Comparison of ENCODE assay signal across 8 cellular contexts in genomic region chrX:154478728-154479622, GRCh38. TPM values are rescaled to one million over a fixed set of nuclear protein-coding genes. Genes with fewer than 3 reads are reported as not detected.
A peak's percentile ranks its signal among the peaks of the same experiment; 100 is the strongest.
DNase-seq lines count a peak whose midpoint lies in the region; ATAC-seq and TF ChIP-seq lines count a peak whose summit lies in the region.

A gene with protein sequence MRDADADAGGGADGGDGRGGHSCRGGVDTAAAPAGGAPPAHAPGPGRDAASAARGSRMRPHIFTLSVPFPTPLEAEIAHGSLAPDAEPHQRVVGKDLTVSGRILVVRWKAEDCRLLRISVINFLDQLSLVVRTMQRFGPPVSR (minus strand): TSS chrX:154479281. CDS start chrX:154478915, 366 bp downstream.

- peak within 1 kb of the TSS; percentile 62 for H3K4me3 ChIP-seq in HUES6 (ENCODE audit: low read depth, low read length)
- H3K4me3 ChIP-seq in OCI-LY1 (ENCODE audit: low read depth, low read length, poor library complexity, severe bottlenecking): peak within 1 kb of the TSS; percentile 76

- peak within 1 kb of the TSS; percentile 86 for H3K4me2 ChIP-seq in OCI-LY1 (ENCODE audit: low read length)

- H3K36me3 ChIP-seq in HUES6 (ENCODE audit: control insufficient read depth, insufficient read depth, low read length) (peaks cover 4% of the 10 kb centered on the region), OCI-LY1 (ENCODE audit: insufficient read depth, low read length) (peaks cover 8% of the 10 kb centered on the region; the same call in 1 of the 2 replicates)

- no peaks in the 10 kb centered on the region for H3K27me3 ChIP-seq in HUES6 (ENCODE audit: control insufficient read depth, insufficient read depth, low read length)
- no peaks in the 10 kb centered on the region for H3K27me3 ChIP-seq in OCI-LY1 (ENCODE audit: insufficient read depth, low read length)

- no peaks in the 10 kb centered on the region for H3F3A ChIP-seq in OCI-LY1 (ENCODE audit: insufficient read depth, low read length)

- DNase-seq in Caki2 (ENCODE audit: low read depth): peak; percentile 88
- DNase-seq in activated T-cell treated with anti-CD3 and anti-CD28 coated beads for 1 hour (ENCODE audit: low read depth): peak; percentile 93
- peak; percentile 72 for DNase-seq in epidermal melanocyte (ENCODE audit: insufficient read length, low spot score)
- DNase-seq in mucosa of gallbladder (ENCODE audit: low spot score): peak; percentile 94
- DNase-seq in stimulated activated CD8-positive, alpha-beta memory T cell treated with anti-CD3 and anti-CD28 coated beads, Interleukin-4, amount 100 ng/mL, for 24 hours (ENCODE audit: low read depth): peak; percentile 88

- H3K9ac ChIP-seq in HUES6 (ENCODE audit: low read length) (peak within 1 kb of the TSS; percentile 88), OCI-LY1 (ENCODE audit: low read length) (peak within 1 kb of the TSS; percentile 72)

- H3K9me3 ChIP-seq in HUES6 (ENCODE audit: control insufficient read depth, insufficient read depth, low read depth, low read length) (peaks cover 11% of the 10 kb centered on the region; the same call in 1 of the 2 replicates), OCI-LY1 (ENCODE audit: low read length) (no peaks in the 10 kb centered on the region)

- H3K4me1 ChIP-seq in HUES6 (ENCODE audit: control insufficient read depth, insufficient read depth, low read length) (peaks cover 13% of the 10 kb centered on the region; the same call in 1 of the 2 replicates), OCI-LY1 (ENCODE audit: insufficient read depth, low read length, severe bottlenecking) (peaks cover 43% of the 10 kb centered on the region)

- in situ Hi-C loops in Caki2 (cut with HindIII; ENCODE audit: low pct_unique_long_range_greater_than_20kb, low sequenced_read_pairs): no loop called here

- H3K79me2 ChIP-seq in OCI-LY1 (ENCODE audit: insufficient read depth, low read length): no peaks in the 10 kb centered on the region

- H3K9me2 ChIP-seq in OCI-LY1 (ENCODE audit: low read depth, low read length): no peaks in the 10 kb centered on the region

- ATAC-seq in GM21423 (IDR thresholded peaks at IDR 0.05; ENCODE audit: unreplicated experiment): peak; percentile 88

- no peaks in the 10 kb centered on the region for H4K20me1 ChIP-seq in OCI-LY1 (ENCODE audit: insufficient read depth, low read length)

- no peak for TF ChIP-seq CTCF in OCI-LY1 (IDR thresholded peaks at IDR 0.05; ENCODE audit: low read length)

- H2AFZ ChIP-seq in OCI-LY1 (ENCODE audit: low read length): no peak within 1 kb of the TSS

- H3K27ac ChIP-seq in HUES6 (ENCODE audit: low read depth, low read length) (peak within 1 kb of the TSS; percentile 91), OCI-LY1 (ENCODE audit: low read depth, low read length, poor library complexity, severe bottlenecking) (peak within 1 kb of the TSS; percentile 87)

RNA-seq across cellular contexts. Expression of the gene that starts here (rescaled TPM):
- total RNA-seq in Caki2 (2014; rRNA removed; shearing (Covaris generic); ENCODE audit: low replicate concordance): 32.3 and 71.1 TPM in 2 replicates
- total RNA-seq in mucosa of gallbladder: 26.3 TPM

Comparison
In these comparisons a context has a peak if more than half of its experiments do, and no peak if none do; other contexts are left out.
1. Peak in every context shown above with its lines: DNase-seq, ATAC-seq, H3K4me3 ChIP-seq and H3K27ac ChIP-seq.